1 cellular context compared by ENCODE assay signal in genomic region chr1:214558002-214558770, GRCh38.
TF ChIP-seq lines count a peak whose summit lies in the region.

No MANE protein-coding gene starts in this region.

TF ChIP-seq in SK-N-SH, 30 proteins besides CTCF, POLR2A, EP300 and RAD21 (continued from another document):
- TF ChIP-seq JUND (IDR thresholded peaks at IDR 0.05) = peak; percentile 67
- TF ChIP-seq EZH2phosphoT487 (IDR thresholded peaks at IDR 0.05; ENCODE audit: borderline replicate concordance, low read depth) = no peak
- TF ChIP-seq, protein P1, sequence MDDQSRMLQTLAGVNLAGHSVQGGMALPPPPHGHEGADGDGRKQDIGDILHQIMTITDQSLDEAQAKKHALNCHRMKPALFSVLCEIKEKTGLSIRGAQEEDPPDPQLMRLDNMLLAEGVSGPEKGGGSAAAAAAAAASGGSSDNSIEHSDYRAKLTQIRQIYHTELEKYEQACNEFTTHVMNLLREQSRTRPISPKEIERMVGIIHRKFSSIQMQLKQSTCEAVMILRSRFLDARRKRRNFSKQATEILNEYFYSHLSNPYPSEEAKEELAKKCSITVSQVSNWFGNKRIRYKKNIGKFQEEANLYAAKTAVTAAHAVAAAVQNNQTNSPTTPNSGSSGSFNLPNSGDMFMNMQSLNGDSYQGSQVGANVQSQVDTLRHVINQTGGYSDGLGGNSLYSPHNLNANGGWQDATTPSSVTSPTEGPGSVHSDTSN (IDR thresholded peaks at IDR 0.05) = peak; percentile 77
- TF ChIP-seq, protein P2, sequence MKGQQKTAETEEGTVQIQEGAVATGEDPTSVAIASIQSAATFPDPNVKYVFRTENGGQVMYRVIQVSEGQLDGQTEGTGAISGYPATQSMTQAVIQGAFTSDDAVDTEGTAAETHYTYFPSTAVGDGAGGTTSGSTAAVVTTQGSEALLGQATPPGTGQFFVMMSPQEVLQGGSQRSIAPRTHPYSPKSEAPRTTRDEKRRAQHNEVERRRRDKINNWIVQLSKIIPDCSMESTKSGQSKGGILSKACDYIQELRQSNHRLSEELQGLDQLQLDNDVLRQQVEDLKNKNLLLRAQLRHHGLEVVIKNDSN (IDR thresholded peaks at IDR 0.05; ENCODE audit: borderline replicate concordance, low read depth) = no peak
- no peak for TF ChIP-seq GABPA (IDR thresholded peaks at IDR 0.05; ENCODE audit: low read depth)
- no peak for TF ChIP-seq CHD2 (IDR thresholded peaks at IDR 0.05; ENCODE audit: low read length, partially characterized antibody)
- 0 out of 2 replicates have a peak, but pooled peaks have one; percentile 12 for TF ChIP-seq SIN3A (IDR thresholded peaks at IDR 0.05; ENCODE audit: borderline replicate concordance, low read depth, low read length)
- TF ChIP-seq, protein P3, sequence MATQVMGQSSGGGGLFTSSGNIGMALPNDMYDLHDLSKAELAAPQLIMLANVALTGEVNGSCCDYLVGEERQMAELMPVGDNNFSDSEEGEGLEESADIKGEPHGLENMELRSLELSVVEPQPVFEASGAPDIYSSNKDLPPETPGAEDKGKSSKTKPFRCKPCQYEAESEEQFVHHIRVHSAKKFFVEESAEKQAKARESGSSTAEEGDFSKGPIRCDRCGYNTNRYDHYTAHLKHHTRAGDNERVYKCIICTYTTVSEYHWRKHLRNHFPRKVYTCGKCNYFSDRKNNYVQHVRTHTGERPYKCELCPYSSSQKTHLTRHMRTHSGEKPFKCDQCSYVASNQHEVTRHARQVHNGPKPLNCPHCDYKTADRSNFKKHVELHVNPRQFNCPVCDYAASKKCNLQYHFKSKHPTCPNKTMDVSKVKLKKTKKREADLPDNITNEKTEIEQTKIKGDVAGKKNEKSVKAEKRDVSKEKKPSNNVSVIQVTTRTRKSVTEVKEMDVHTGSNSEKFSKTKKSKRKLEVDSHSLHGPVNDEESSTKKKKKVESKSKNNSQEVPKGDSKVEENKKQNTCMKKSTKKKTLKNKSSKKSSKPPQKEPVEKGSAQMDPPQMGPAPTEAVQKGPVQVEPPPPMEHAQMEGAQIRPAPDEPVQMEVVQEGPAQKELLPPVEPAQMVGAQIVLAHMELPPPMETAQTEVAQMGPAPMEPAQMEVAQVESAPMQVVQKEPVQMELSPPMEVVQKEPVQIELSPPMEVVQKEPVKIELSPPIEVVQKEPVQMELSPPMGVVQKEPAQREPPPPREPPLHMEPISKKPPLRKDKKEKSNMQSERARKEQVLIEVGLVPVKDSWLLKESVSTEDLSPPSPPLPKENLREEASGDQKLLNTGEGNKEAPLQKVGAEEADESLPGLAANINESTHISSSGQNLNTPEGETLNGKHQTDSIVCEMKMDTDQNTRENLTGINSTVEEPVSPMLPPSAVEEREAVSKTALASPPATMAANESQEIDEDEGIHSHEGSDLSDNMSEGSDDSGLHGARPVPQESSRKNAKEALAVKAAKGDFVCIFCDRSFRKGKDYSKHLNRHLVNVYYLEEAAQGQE (IDR thresholded peaks at IDR 0.05; ENCODE audit: low read depth, low read length) = no peak
- TF ChIP-seq TCF12 (IDR thresholded peaks at IDR 0.05) = peak; percentile 73
